ENCODE assay signal across 1 cellular context in genomic region chr10:102175415-102175814, GRCh38.
TF ChIP-seq lines count a peak whose summit lies in the region.

No MANE protein-coding gene starts in this region.

TF ChIP-seq in K562, 482 proteins besides CTCF, POLR2A, EP300 and RAD21:
- TF ChIP-seq MYNN (IDR thresholded peaks at IDR 0.05) (peak; percentile 98), MYNN (CRISPR knock-in tag; IDR thresholded peaks at IDR 0.05) (no peak), RFX1 (IDR thresholded peaks at IDR 0.05) (peak; percentile 71), ZNF263 (CRISPR knock-in tag; IDR thresholded peaks at IDR 0.05; ENCODE audit: borderline replicate concordance) (no peak), XRCC5 (IDR thresholded peaks at IDR 0.05; ENCODE audit: low read depth, low read length) (no peak), ZNF707 (CRISPR knock-in tag; conservative IDR thresholded peaks at IDR 0.05) (no peak), ZFPM2 (CRISPR knock-in tag; IDR thresholded peaks at IDR 0.05) (no peak)
